In genomic region chr18:13549879-13550231, GRCh38 we compare ENCODE assay signal across 19 cellular contexts.
A peak's percentile ranks its signal among the peaks of the same experiment; 100 is the strongest.
DNase-seq lines count a peak whose midpoint lies in the region; ATAC-seq and TF ChIP-seq lines count a peak whose summit lies in the region.
"Had no signal": no experiment of that assay in that cellular context is flagged by ENCODE, and none has a peak within 500 bp of the region (broad histone marks: within the 10 kb centered on the region; RNA-seq: fewer than 3 reads in every experiment).

No MANE protein-coding gene starts in this region.

- WGBS in transverse colon (ENCODE audit: low coverage in 1 of 2), 2 donors, result 22 to 40% methylated on average over 4 to 5 of the region's 5 CpGs

- ATAC-seq in naive thymus-derived CD8-positive, alpha-beta T cell, result no peak

- no peaks in the 10 kb centered on the region for H3K9me3 ChIP-seq in transverse colon
- H3K9me3 ChIP-seq: suprapubic skin had no signal

- no peak for TF ChIP-seq CTCF in chondrocyte (IDR thresholded peaks at IDR 0.05)
- no peak for TF ChIP-seq CTCF in transverse colon (IDR thresholded peaks at IDR 0.05)
- no peak for TF ChIP-seq CTCF in brain microvascular endothelial cell (IDR thresholded peaks at IDR 0.05; ENCODE audit: low read depth, low read length, missing control alignments)

- H3K36me3 ChIP-seq in transverse colon (no peaks in the 10 kb centered on the region), brain microvascular endothelial cell (replicated peaks) (no peaks in the 10 kb centered on the region)
- H3K36me3 ChIP-seq: suprapubic skin had no signal

- peaks cover 9% of the 10 kb centered on the region for H3K36me3 Mint-ChIP-seq in activated naive CD4-positive, alpha-beta T cell treated with anti-CD3 and anti-CD28 coated beads, Interleukin-2, amount 50 U/mL, for 24 hours
- peaks cover 5% of the 10 kb centered on the region for H3K36me3 Mint-ChIP-seq in chondrocyte (ENCODE audit: low read depth)
- peaks cover 0 to 14% (median 3%) of the 10 kb centered on the region in 3 donors for H3K36me3 Mint-ChIP-seq in naive thymus-derived CD8-positive, alpha-beta T cell

- no peak overlapping the region for H3K4me3 Mint-ChIP-seq in activated naive CD4-positive, alpha-beta T cell treated with anti-CD3 and anti-CD28 coated beads, Interleukin-2, amount 50 U/mL, for 24 hours
- H3K4me3 Mint-ChIP-seq in chondrocyte (ENCODE audit: unreplicated experiment), result no peak overlapping the region
- no peak overlapping the region for H3K4me3 Mint-ChIP-seq in naive thymus-derived CD8-positive, alpha-beta T cell

- POLR2A ChIA-PET in naive thymus-derived CD8-positive, alpha-beta T cell (lab: Charles Lee), result interaction anchor here (0.6 kb wide), 1 partner anchor 82 kb away, joined by 3 read pairs; no protein-coding TSS in a partner anchor

- H3K4me1 ChIP-seq in transverse colon, result peaks cover 0 to 20% (median 16%) of the 10 kb centered on the region in 4 donors

- peak overlapping the region; percentile 26 to 72 (median 62) for H3K27ac ChIP-seq in transverse colon
- no peak overlapping the region for H3K27ac ChIP-seq in brain microvascular endothelial cell
- H3K27ac ChIP-seq: GM23248, suprapubic skin had no signal

- H3K27ac Mint-ChIP-seq in activated naive CD4-positive, alpha-beta T cell treated with anti-CD3 and anti-CD28 coated beads, Interleukin-2, amount 50 U/mL, for 24 hours, result peak overlapping the region; percentile 48
- peak overlapping the region; percentile 3 for H3K27ac Mint-ChIP-seq in chondrocyte (ENCODE audit: unreplicated experiment)
- H3K27ac Mint-ChIP-seq in naive thymus-derived CD8-positive, alpha-beta T cell, result peak overlapping the region in 6 of 10 donors; percentile 2 to 41 (median 23)

- no peaks in the 10 kb centered on the region for H3K27me3 Mint-ChIP-seq in activated naive CD4-positive, alpha-beta T cell treated with anti-CD3 and anti-CD28 coated beads, Interleukin-2, amount 50 U/mL, for 24 hours
- H3K27me3 Mint-ChIP-seq in chondrocyte (ENCODE audit: low read depth), result no peaks in the 10 kb centered on the region
- no peaks in the 10 kb centered on the region for H3K27me3 Mint-ChIP-seq in naive thymus-derived CD8-positive, alpha-beta T cell

- intact Hi-C loops in transverse colon (cut with DNase I; ENCODE audit: low total_unique reads), result no loop called here

- TF ChIP-seq POLR2A in transverse colon (IDR thresholded peaks at IDR 0.05), result no peak

- DNase-seq in activated naive CD4-positive, alpha-beta T cell treated with anti-CD3 and anti-CD28 coated beads, Interleukin-2, amount 50 U/mL, for 16 hours, result no peak
- DNase-seq in chondrocyte (ENCODE audit: low spot score), result no peak
- no peak for DNase-seq in naive thymus-derived CD8-positive, alpha-beta T cell
- no peak for DNase-seq in transverse colon
- DNase-seq in brain microvascular endothelial cell, result no peak
- DNase-seq in DMS153 treated with DMSO at 0.1 percent for 48 hours (lab: John Stamatoyannopoulos, UW; ENCODE audit: unreplicated experiment), result no peak
- DNase-seq in NCI-H1092 (lab: John Stamatoyannopoulos, UW), result no peak
- DNase-seq: activated CD4-positive, alpha-beta T cell treated with anti-CD3 and anti-CD28 coated beads for 4 hours; activated CD8-positive, alpha-beta memory T cell treated with anti-CD3 and anti-CD28 coated beads, Interleukin-2, amount 50 U/mL, for 48 hours; activated gamma-delta T cell; aorta; DMS53; foreskin melanocyte; GM23248; left cardiac atrium; NCI-H526 treated with DMSO at 0.1 percent for 48 hours; occipital lobe had no signal

- TF ChIP-seq EP300 in transverse colon (IDR thresholded peaks at IDR 0.05; ENCODE audit: low read depth), result no peak

- H3K27me3 ChIP-seq in transverse colon (no peaks in the 10 kb centered on the region), brain microvascular endothelial cell (replicated peaks) (no peaks in the 10 kb centered on the region)
- H3K27me3 ChIP-seq: suprapubic skin had no signal

- no peak overlapping the region for H3K4me3 ChIP-seq in transverse colon
- no peak overlapping the region for H3K4me3 ChIP-seq in brain microvascular endothelial cell (ENCODE audit: low read depth, low read length)
- H3K4me3 ChIP-seq: GM23248, suprapubic skin had no signal

- in situ Hi-C loops in transverse colon (cut with MboI; ENCODE audit: low pct_ligation_motif_present in 1 of 4, low pct_unique_long_range_greater_than_20kb in 1 of 4, low sequenced_read_pairs in 3 of 4) (loop anchor here in 3 of 4 donors (25.0 kb wide), 2 partner anchors 113 to 338 kb away; partner anchors contain the start of gene LDLRAD4 (in 3 of the 3)), brain microvascular endothelial cell (cut with HindIII; ENCODE audit: low pct_ligation_motif_present, low sequenced_read_pairs) (no loop called here)

- no peaks in the 10 kb centered on the region for H3K9me3 Mint-ChIP-seq in activated naive CD4-positive, alpha-beta T cell treated with anti-CD3 and anti-CD28 coated beads, Interleukin-2, amount 50 U/mL, for 24 hours
- H3K9me3 Mint-ChIP-seq in chondrocyte (ENCODE audit: low read depth), result no peaks in the 10 kb centered on the region
- H3K9me3 Mint-ChIP-seq in naive thymus-derived CD8-positive, alpha-beta T cell, result peaks cover 0 to 1% (median 0%) of the 10 kb centered on the region in 9 donors

- peaks cover 15% of the 10 kb centered on the region for H3K4me1 Mint-ChIP-seq in activated naive CD4-positive, alpha-beta T cell treated with anti-CD3 and anti-CD28 coated beads, Interleukin-2, amount 50 U/mL, for 24 hours
- peaks cover 32% of the 10 kb centered on the region for H3K4me1 Mint-ChIP-seq in chondrocyte (ENCODE audit: low read depth)
- peaks cover 14 to 48% (median 34%) of the 10 kb centered on the region in 4 donors for H3K4me1 Mint-ChIP-seq in naive thymus-derived CD8-positive, alpha-beta T cell
